1 cellular context compared by ENCODE assay signal in genomic region chr10:73251683-73252444, GRCh38.
TF ChIP-seq lines count a peak whose summit lies in the region.

No MANE protein-coding gene starts in this region.

TF ChIP-seq in SK-N-SH treated with all-trans-retinoic acid at 6 μM for 48 hours, 23 proteins besides CTCF, POLR2A, EP300 and RAD21 (continued from another document):
- TF ChIP-seq, protein P1, sequence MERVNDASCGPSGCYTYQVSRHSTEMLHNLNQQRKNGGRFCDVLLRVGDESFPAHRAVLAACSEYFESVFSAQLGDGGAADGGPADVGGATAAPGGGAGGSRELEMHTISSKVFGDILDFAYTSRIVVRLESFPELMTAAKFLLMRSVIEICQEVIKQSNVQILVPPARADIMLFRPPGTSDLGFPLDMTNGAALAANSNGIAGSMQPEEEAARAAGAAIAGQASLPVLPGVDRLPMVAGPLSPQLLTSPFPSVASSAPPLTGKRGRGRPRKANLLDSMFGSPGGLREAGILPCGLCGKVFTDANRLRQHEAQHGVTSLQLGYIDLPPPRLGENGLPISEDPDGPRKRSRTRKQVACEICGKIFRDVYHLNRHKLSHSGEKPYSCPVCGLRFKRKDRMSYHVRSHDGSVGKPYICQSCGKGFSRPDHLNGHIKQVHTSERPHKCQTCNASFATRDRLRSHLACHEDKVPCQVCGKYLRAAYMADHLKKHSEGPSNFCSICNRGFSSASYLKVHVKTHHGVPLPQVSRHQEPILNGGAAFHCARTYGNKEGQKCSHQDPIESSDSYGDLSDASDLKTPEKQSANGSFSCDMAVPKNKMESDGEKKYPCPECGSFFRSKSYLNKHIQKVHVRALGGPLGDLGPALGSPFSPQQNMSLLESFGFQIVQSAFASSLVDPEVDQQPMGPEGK (CRISPR knock-in tag; IDR thresholded peaks at IDR 0.05; ENCODE audit: borderline replicate concordance) = no peak
- TF ChIP-seq GLIS3 (CRISPR knock-in tag; IDR thresholded peaks at IDR 0.05) (no peak), SNAI2 (CRISPR knock-in tag; IDR thresholded peaks at IDR 0.05) (no peak), ZNF70 (CRISPR knock-in tag; IDR thresholded peaks at IDR 0.05) (no peak), RARB (CRISPR knock-in tag; IDR thresholded peaks at IDR 0.05) (no peak)
